8 cellular contexts compared by ENCODE assay signal in the genomic region with DNA sequence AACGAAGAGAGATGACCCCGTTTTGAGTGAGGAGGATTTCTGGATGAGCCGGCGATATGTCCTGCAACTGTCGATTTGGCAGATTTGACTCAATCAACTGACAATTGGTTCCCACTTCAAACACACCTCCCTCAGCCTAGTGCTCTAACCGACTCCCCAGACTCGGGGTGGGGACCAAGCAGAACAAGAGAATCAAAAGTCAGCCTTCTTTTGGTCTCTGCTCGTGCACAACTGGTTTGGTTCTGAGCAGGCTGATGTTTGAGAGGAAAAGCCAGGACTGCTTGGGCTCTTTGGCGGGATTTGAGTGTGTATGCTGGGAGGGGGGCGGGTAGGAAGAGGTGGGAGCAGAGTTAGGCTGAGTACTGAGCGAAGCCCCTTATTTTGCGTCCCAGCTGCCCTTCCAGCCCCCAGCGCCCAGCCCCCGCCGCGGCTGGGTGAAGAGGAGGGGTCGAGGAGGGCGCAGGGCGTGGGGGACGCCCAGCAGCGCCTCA.
DNase-seq lines count a peak whose midpoint lies in the region; ATAC-seq and TF ChIP-seq lines count a peak whose summit lies in the region.

No MANE protein-coding gene starts in this region.

- no peak overlapping the region for H3K27ac Mint-ChIP-seq in immature natural killer cell

- peak overlapping the region; percentile 7 to 34 for H3K9ac ChIP-seq in stomach smooth muscle (ENCODE audit: low read length in 2 of 2)

- ATAC-seq in GM18498 (IDR thresholded peaks at IDR 0.05; ENCODE audit: unreplicated experiment), result no peak

- H3K4me3 ChIP-seq in HL-60 (replicated peaks; ENCODE audit: insufficient read depth, low read length) (peak overlapping the region; percentile 51), ascending aorta (peak overlapping the region; percentile 68 to 78), stomach smooth muscle (ENCODE audit: low read length in 2 of 2) (peak overlapping the region; percentile 34 to 79)

- peak overlapping the region; percentile 32 to 80 (median 64) for H3K4me3 Mint-ChIP-seq in immature natural killer cell

- no peak overlapping the region for H3K27ac ChIP-seq in HL-60 (replicated peaks)
- peak overlapping the region in 1 of 2 donors; percentile 49 for H3K27ac ChIP-seq in ascending aorta
- H3K27ac ChIP-seq in stomach smooth muscle (ENCODE audit: low read length), result peak overlapping the region; percentile 32

- peaks cover 13 to 20% of the 10 kb centered on the region in 2 donors for H3K4me1 Mint-ChIP-seq in immature natural killer cell

- H3K27me3 ChIP-seq in HL-60 (ENCODE audit: insufficient read depth, poor library complexity, severe bottlenecking), result peaks cover 37% of the 10 kb centered on the region
- no peaks in the 10 kb centered on the region for H3K27me3 ChIP-seq in ascending aorta
- H3K27me3 ChIP-seq in stomach smooth muscle (ENCODE audit: control insufficient read depth in 1 of 2, insufficient read depth in 2 of 2, low read length in 2 of 2), result peaks cover 0 to 3% of the 10 kb centered on the region in 2 donors

- TF ChIP-seq CTCF in HL-60 (IDR thresholded peaks at IDR 0.05; ENCODE audit: insufficient read depth, low read length) (no peak), ascending aorta (IDR thresholded peaks at IDR 0.05) (no peak)

- intact Hi-C loops in ascending aorta (cut with DNase I), result no loop called here

- H3K27me3 Mint-ChIP-seq in immature natural killer cell (ENCODE audit: low read depth in 3 of 3), result peaks cover 12 to 29% (median 18%) of the 10 kb centered on the region in 3 donors

- H3K9me3 ChIP-seq in ascending aorta, result no peaks in the 10 kb centered on the region
- H3K9me3 ChIP-seq in stomach smooth muscle (ENCODE audit: control insufficient read depth in 2 of 2, low read length in 2 of 2), result no peaks in the 10 kb centered on the region

- DNase-seq in AG20443 (ENCODE audit: low spot score) (peak; percentile 14), GM19238 (ENCODE audit: insufficient read length, low spot score) (peak; percentile 3), HL-60 (ENCODE audit: low read depth in 1 of 2, low spot score in 1 of 2) (no peak), ascending aorta (ENCODE audit: low spot score in 2 of 2) (no peak), immature natural killer cell (no peak), HuH-7 (ENCODE audit: low spot score) (no peak)

- H3K9me3 Mint-ChIP-seq in immature natural killer cell, result peaks cover 0 to 3% (median 0%) of the 10 kb centered on the region in 6 donors

- H3K4me1 ChIP-seq in ascending aorta (peaks cover 0 to 11% of the 10 kb centered on the region in 2 donors), stomach smooth muscle (ENCODE audit: control insufficient read depth, insufficient read depth, low read length) (peaks cover 12% of the 10 kb centered on the region)

- no peaks in the 10 kb centered on the region for H3K36me3 ChIP-seq in ascending aorta
- H3K36me3 ChIP-seq in stomach smooth muscle (ENCODE audit: control insufficient read depth in 2 of 2, insufficient read depth in 2 of 2, low read length in 2 of 2), result no peaks in the 10 kb centered on the region

- no peaks in the 10 kb centered on the region for H3K36me3 Mint-ChIP-seq in immature natural killer cell

Comparison
In these comparisons a context has a peak if more than half of its experiments do, and no peak if none do; other contexts are left out.
1. DNase-seq: peak in AG20443 (single experiment) and GM19238 (single experiment); none in HL-60 (0 of 2), ascending aorta (0 of 2), immature natural killer cell (0 of 3) and HuH-7 (single experiment).
2. Peak in every context shown above with its lines, with median percentiles within 50 percentile points of each other: H3K4me3 ChIP-seq.